9 cellular contexts compared by ENCODE assay signal in the genomic region with DNA sequence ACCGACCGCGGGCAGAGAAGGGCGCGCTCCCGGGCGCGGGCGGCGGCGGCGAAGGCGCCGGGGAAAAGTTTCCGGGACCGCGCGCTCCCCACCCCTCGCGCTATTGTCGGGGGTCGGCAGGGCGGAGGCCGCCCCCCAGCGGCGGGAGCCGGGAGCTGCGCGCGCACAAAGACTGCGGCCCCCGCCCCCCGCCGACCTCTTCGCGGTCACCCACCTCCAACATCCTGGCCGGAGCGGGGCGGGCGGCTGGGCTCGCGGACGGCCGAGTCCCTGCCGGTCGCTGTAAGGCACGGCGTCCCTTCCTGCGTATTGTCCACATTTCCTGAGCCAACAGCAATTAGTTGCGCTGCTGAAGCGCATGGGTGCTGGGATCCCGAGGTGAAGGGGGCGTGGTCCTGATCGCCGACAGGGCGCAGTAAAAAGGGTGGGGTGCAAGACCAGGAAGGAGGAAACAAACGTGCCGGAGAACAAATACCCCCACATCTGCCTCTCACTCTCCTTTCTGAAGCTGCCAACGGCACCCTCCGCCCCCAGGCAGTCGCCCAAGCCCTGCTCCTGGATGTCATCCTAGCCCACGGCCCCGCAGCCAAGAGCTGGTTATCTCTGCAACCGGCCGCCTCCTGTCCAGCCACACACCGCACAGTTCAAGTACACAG. TPM values are rescaled to one million over a fixed set of nuclear protein-coding genes. Genes with fewer than 3 reads are reported as not detected.
DNase-seq lines count a peak whose midpoint lies in the region; ATAC-seq, FAIRE-seq and TF ChIP-seq lines count a peak whose summit lies in the region.
"Had no signal": no experiment of that assay in that cellular context is flagged by ENCODE, and none has a peak within 500 bp of the region (broad histone marks: within the 10 kb centered on the region; RNA-seq: fewer than 3 reads in every experiment).

A gene with protein sequence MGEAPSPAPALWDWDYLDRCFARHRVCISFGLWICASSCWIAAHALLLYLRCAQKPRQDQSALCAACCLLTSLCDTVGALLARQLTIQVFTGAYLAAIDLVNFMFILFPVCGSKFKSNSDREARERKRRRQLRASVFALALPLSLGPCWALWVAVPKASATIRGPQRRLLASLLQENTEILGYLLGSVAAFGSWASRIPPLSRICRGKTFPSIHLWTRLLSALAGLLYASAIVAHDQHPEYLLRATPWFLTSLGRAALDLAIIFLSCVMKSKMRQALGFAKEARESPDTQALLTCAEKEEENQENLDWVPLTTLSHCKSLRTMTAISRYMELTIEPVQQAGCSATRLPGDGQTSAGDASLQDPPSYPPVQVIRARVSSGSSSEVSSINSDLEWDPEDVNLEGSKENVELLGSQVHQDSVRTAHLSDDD (minus strand): TSS at position 71 of the 656 bp plus-strand sequence. CDS start 204 bp downstream, outside the sequence.

- intact Hi-C loops in CD4-positive, alpha-beta T cell (cut with DNase I, micrococcal nuclease): no loop called here

- H4K20me1 ChIP-seq in H1 (replicated peaks in 1 of 2; ENCODE audit: control insufficient read depth in 1 of 2, insufficient read depth in 2 of 2, low read length in 2 of 2): peaks cover 0 to 2% of the 10 kb centered on the region in 2 experiments

- H2BK5ac ChIP-seq in H1 (ENCODE audit: low read depth, low read length) (peak within 1 kb of the TSS; percentile 76), mesendoderm (ENCODE audit: low read length) (no peak within 1 kb of the TSS)

- no peak within 1 kb of the TSS for H2BK20ac ChIP-seq in H1 (ENCODE audit: low read length)

- H3K4me1 ChIP-seq in H1 (replicated peaks in 1 of 4; ENCODE audit: control insufficient read depth in 3 of 4, insufficient read depth in 4 of 4, low read length in 3 of 4): no peaks in the 10 kb centered on the region
- no peaks in the 10 kb centered on the region for H3K4me1 ChIP-seq in mesendoderm (ENCODE audit: control insufficient read depth, low read depth, low read length)

- 7% methylated on average over 28 of the region's 66 CpGs; no CpG with 5 or more reads in 1 of the 2 experiments for WGBS in H1 (ENCODE audit: extremely low coverage in 1 of 2, insufficient coverage in 1 of 2, insufficient read length in 1 of 2, insufficient replicate concordance in 2 of 2, low coverage in 1 of 2, low lambda C conversion rate in 2 of 2, missing lambda C conversion rate in 1 of 2), 2 experiments
- no CpG with 5 or more reads among the region's 66 CpGs for WGBS in mesendoderm (ENCODE audit: extremely low coverage, insufficient coverage, low lambda C conversion rate)

- CTCF ChIA-PET in CD4-positive, alpha-beta T cell (lab: Charles Lee): interaction anchor here (0.9 to 1.5 kb wide), 3 partner anchors 20 to 49 kb away, joined by 3 to 4 read pairs (median 3); no protein-coding TSS in a partner anchor
- CTCF ChIA-PET in activated CD4-positive, alpha-beta memory T cell treated with anti-CD3 and anti-CD28 coated beads, Interleukin-2, amount 10 ng/mL, durations not matched to agents 7 days and 5 days (lab: Charles Lee): interaction anchor here (0.6 to 1.5 kb wide), 6 partner anchors 9 to 161 kb away, joined by 3 to 11 read pairs (median 4); a partner anchor contains a TSS
- CTCF ChIA-PET in H1 (lab: Charles Lee; ENCODE audit: partially characterized antibody): interaction anchor here (0.7 to 1.5 kb wide), 8 partner anchors 9 to 482 kb away, joined by 3 to 5 read pairs (median 3); no protein-coding TSS in a partner anchor

- peak in 1 of 2 experiments; percentile 53; a peak in 2 of 3 replicates for TF ChIP-seq POLR2A in H1 (IDR thresholded peaks at IDR 0.05; ENCODE audit: control extremely low read depth in 1 of 2, low read depth in 2 of 2, low read length in 2 of 2)

- peak; percentile 26 to 54; a peak in 3 of 4 replicates for TF ChIP-seq RAD21 in H1 (IDR thresholded peaks at IDR 0.05 in 1 of 2, conservative IDR thresholded peaks at IDR 0.05 in 1 of 2; ENCODE audit: low read depth in 2 of 2, low read length in 2 of 2)

- H4K8ac ChIP-seq in H1 (ENCODE audit: extremely low read depth, insufficient read depth, low read length): peak within 1 kb of the TSS; percentile 62; the same call in 1 of the 2 replicates
- no peak within 1 kb of the TSS for H4K8ac ChIP-seq in mesendoderm (ENCODE audit: low read depth, low read length)

- peak in 1 of 2 experiments; percentile 25; a peak in 1 of 3 replicates for TF ChIP-seq EP300 in H1 (IDR thresholded peaks at IDR 0.05; ENCODE audit: borderline replicate concordance in 1 of 2, low read depth in 2 of 2, low read length in 2 of 2)

- H3K27me3 ChIP-seq in CD4-positive, alpha-beta T cell (ENCODE audit: control insufficient read depth, insufficient read depth, low read length): no peaks in the 10 kb centered on the region
- H3K27me3 ChIP-seq in H1 (replicated peaks in 1 of 4; ENCODE audit: control insufficient read depth in 3 of 4, extremely low read depth in 1 of 4, insufficient read depth in 3 of 4, low read length in 3 of 4) (no peaks in the 10 kb centered on the region), mesendoderm (ENCODE audit: insufficient read depth, low read length, poor library complexity) (no peaks in the 10 kb centered on the region)

- DNase-seq in CD4-positive, alpha-beta T cell: peak; percentile 11 to 58 (median 34)
- peak; percentile 57 for DNase-seq in NCI-H748 treated with DMSO at 0.1 percent for 48 hours (lab: John Stamatoyannopoulos, UW)
- DNase-seq in activated CD4-positive, alpha-beta memory T cell treated with anti-CD3 and anti-CD28 coated beads, Interleukin-2, amount 10 ng/mL, durations not matched to agents 7 days and 5 days: peak; percentile 65
- peak; percentile 46 to 88 for DNase-seq in H1 (ENCODE audit: low read depth in 1 of 2, low spot score in 2 of 2)
- peak; percentile 89 for DNase-seq in mesendoderm
- DNase-seq in stimulated activated CD8-positive, alpha-beta memory T cell treated with anti-CD3 and anti-CD28 coated beads, Interleukin-2, amount 100 ng/mL, for 1 hour (ENCODE audit: low read depth in 2 of 2): peak; percentile 16 to 33

- H3K27me3 Mint-ChIP-seq in CD4-positive, alpha-beta T cell: no peaks in the 10 kb centered on the region
- no peaks in the 10 kb centered on the region for H3K27me3 Mint-ChIP-seq in activated CD4-positive, alpha-beta memory T cell treated with anti-CD3 and anti-CD28 coated beads, Interleukin-2, amount 10 ng/mL, durations not matched to agents 7 days and 5 days

- H2BK12ac ChIP-seq in H1 (ENCODE audit: low read depth, low read length): peak within 1 kb of the TSS; percentile 85; the same call in 1 of the 2 replicates

- H3K56ac ChIP-seq in H1 (replicated peaks; ENCODE audit: insufficient read length, low read depth, low read length): peak within 1 kb of the TSS; percentile 92
- peak within 1 kb of the TSS; percentile 96 for H3K56ac ChIP-seq in mesendoderm (ENCODE audit: low read length)

- H2BK15ac ChIP-seq in H1 (ENCODE audit: low read length): no peak within 1 kb of the TSS
- no peak within 1 kb of the TSS for H2BK15ac ChIP-seq in mesendoderm (replicated peaks; ENCODE audit: low read depth)

- H3K23ac ChIP-seq in H1 (ENCODE audit: insufficient read length) (no peak within 1 kb of the TSS), mesendoderm (ENCODE audit: low read length) (peak within 1 kb of the TSS; percentile 11)

- H2AK5ac ChIP-seq in H1 (ENCODE audit: low read depth, low read length) (peak within 1 kb of the TSS; percentile 56; the same call in 1 of the 2 replicates), mesendoderm (ENCODE audit: low read length) (no peak within 1 kb of the TSS)

- H3K79me2 ChIP-seq in H1 (ENCODE audit: control insufficient read depth in 1 of 2, insufficient read depth in 2 of 2, low read length in 2 of 2): no peaks in the 10 kb centered on the region
- H3K79me2 ChIP-seq in mesendoderm (ENCODE audit: control insufficient read depth, insufficient read depth, low read length): no peaks in the 10 kb centered on the region

- no peak within 1 kb of the TSS for H3K14ac ChIP-seq in H1 (ENCODE audit: insufficient read length)

- H3K4me1 Mint-ChIP-seq in CD4-positive, alpha-beta T cell (ENCODE audit: low read depth): peaks cover 10% of the 10 kb centered on the region
- H3K4me1 Mint-ChIP-seq in activated CD4-positive, alpha-beta memory T cell treated with anti-CD3 and anti-CD28 coated beads, Interleukin-2, amount 10 ng/mL, durations not matched to agents 7 days and 5 days: peaks cover 18% of the 10 kb centered on the region

- peak within 1 kb of the TSS; percentile 31 for H3K27ac Mint-ChIP-seq in CD4-positive, alpha-beta T cell
- peak within 1 kb of the TSS; percentile 71 for H3K27ac Mint-ChIP-seq in activated CD4-positive, alpha-beta memory T cell treated with anti-CD3 and anti-CD28 coated beads, Interleukin-2, amount 10 ng/mL, durations not matched to agents 7 days and 5 days

- H4K91ac ChIP-seq in H1 (replicated peaks; ENCODE audit: insufficient read length, low read length): peak within 1 kb of the TSS; percentile 50

- H3K36me3 Mint-ChIP-seq in CD4-positive, alpha-beta T cell (ENCODE audit: low read depth): no peaks in the 10 kb centered on the region
- peaks cover 4% of the 10 kb centered on the region for H3K36me3 Mint-ChIP-seq in activated CD4-positive, alpha-beta memory T cell treated with anti-CD3 and anti-CD28 coated beads, Interleukin-2, amount 10 ng/mL, durations not matched to agents 7 days and 5 days (ENCODE audit: low read depth)

- H2AFZ ChIP-seq in H1 (ENCODE audit: low read length): peak within 1 kb of the TSS; percentile 90

- H3K79me1 ChIP-seq in H1 (ENCODE audit: low read depth, low read length) (no peaks in the 10 kb centered on the region), mesendoderm (ENCODE audit: low read length) (no peaks in the 10 kb centered on the region)

- H3K23me2 ChIP-seq in H1 (ENCODE audit: low read depth, low read length): peaks cover 8% of the 10 kb centered on the region

- peak within 1 kb of the TSS; percentile 55 to 97 for H3K4me2 ChIP-seq in H1 (ENCODE audit: insufficient read depth in 1 of 2, low read depth in 2 of 2, low read length in 2 of 2)
- H3K4me2 ChIP-seq in mesendoderm (ENCODE audit: low read length): peak within 1 kb of the TSS; percentile 94

- FAIRE-seq in H1 (lab: Jason Lieb, UNC): no peak
- FAIRE-seq: endometrium had no signal

- H3K4ac ChIP-seq in H1 (replicated peaks; ENCODE audit: insufficient read length, low read depth, low read length) (peak within 1 kb of the TSS; percentile 99), mesendoderm (ENCODE audit: low read depth, low read length) (peak within 1 kb of the TSS; percentile 40)

- no peaks in the 10 kb centered on the region for H3K9me3 ChIP-seq in CD4-positive, alpha-beta T cell (ENCODE audit: control insufficient read depth, low read length)
- H3K9me3 ChIP-seq in H1 (ENCODE audit: insufficient read depth in 2 of 2, low read depth in 1 of 2, low read length in 1 of 2): peaks cover 12 to 21% of the 10 kb centered on the region in 2 experiments

- H3K4me3 ChIP-seq in H1 (ENCODE audit: extremely low read depth in 1 of 4, insufficient read depth in 2 of 4, low read depth in 3 of 4, low read length in 4 of 4) (peak within 1 kb of the TSS; percentile 47 to 93 (median 68)), mesendoderm (ENCODE audit: low read length) (peak within 1 kb of the TSS; percentile 81)

- H3K9ac ChIP-seq in H1 (replicated peaks in 1 of 4; ENCODE audit: extremely low read depth in 1 of 4, low read depth in 3 of 4, low read length in 3 of 4) (peak within 1 kb of the TSS; percentile 39 to 90 (median 61)), mesendoderm (ENCODE audit: low read length) (peak within 1 kb of the TSS; percentile 91)

- H3K18ac ChIP-seq in H1 (ENCODE audit: extremely low read depth, low read length) (peak within 1 kb of the TSS; percentile 72), mesendoderm (ENCODE audit: low read length) (peak within 1 kb of the TSS; percentile 9)

- peak within 1 kb of the TSS; percentile 85 for H3K4me3 Mint-ChIP-seq in CD4-positive, alpha-beta T cell
- peak within 1 kb of the TSS; percentile 82 for H3K4me3 Mint-ChIP-seq in activated CD4-positive, alpha-beta memory T cell treated with anti-CD3 and anti-CD28 coated beads, Interleukin-2, amount 10 ng/mL, durations not matched to agents 7 days and 5 days

- no peak within 1 kb of the TSS for H3K27ac ChIP-seq in CD4-positive, alpha-beta T cell (ENCODE audit: low read depth, low read length)
- peak within 1 kb of the TSS; percentile 58; the same call in 1 of the 2 replicates for H3K27ac ChIP-seq in H1 (ENCODE audit: low read depth, low read length)
- peak within 1 kb of the TSS; percentile 68 for H3K27ac ChIP-seq in mesendoderm (ENCODE audit: low read depth, low read length)

- peak within 1 kb of the TSS; percentile 35 for H4K5ac ChIP-seq in H1 (ENCODE audit: insufficient read length, low read depth, low read length)
- H4K5ac ChIP-seq in mesendoderm (ENCODE audit: low read length): no peak within 1 kb of the TSS

- H3K9me3 Mint-ChIP-seq in CD4-positive, alpha-beta T cell: no peaks in the 10 kb centered on the region
- peaks cover 7% of the 10 kb centered on the region for H3K9me3 Mint-ChIP-seq in activated CD4-positive, alpha-beta memory T cell treated with anti-CD3 and anti-CD28 coated beads, Interleukin-2, amount 10 ng/mL, durations not matched to agents 7 days and 5 days

- TF ChIP-seq CTCF in CD4-positive, alpha-beta T cell (IDR thresholded peaks at IDR 0.05): peak; percentile 64
- peak; percentile 56 to 63 (median 59) for TF ChIP-seq CTCF in H1 (IDR thresholded peaks at IDR 0.05; ENCODE audit: control extremely low read depth in 1 of 3, insufficient read depth in 1 of 3, low read depth in 1 of 3, low read length in 3 of 3)

- H2BK120ac ChIP-seq in H1 (replicated peaks; ENCODE audit: low read depth, low read length) (no peak within 1 kb of the TSS), mesendoderm (ENCODE audit: low read depth, low read length) (no peak within 1 kb of the TSS)

- H3K36me3 ChIP-seq in H1 (ENCODE audit: control insufficient read depth in 2 of 4, insufficient read depth in 4 of 4, low read length in 3 of 4): peaks cover 0 to 14% (median 7%) of the 10 kb centered on the region in 4 experiments; a peak in 4 of 8 replicates
- H3K36me3 ChIP-seq in mesendoderm (ENCODE audit: control insufficient read depth, insufficient read depth, low read length): no peaks in the 10 kb centered on the region

- peak; percentile 73 for ATAC-seq in CD4-positive, alpha-beta T cell (ENCODE audit: poor library complexity)
- ATAC-seq in GM19395 (IDR thresholded peaks at IDR 0.05; ENCODE audit: unreplicated experiment): peak; percentile 85
- peak; percentile 75 for ATAC-seq in HG03520 (IDR thresholded peaks at IDR 0.05; ENCODE audit: unreplicated experiment)

- POLR2A ChIA-PET in CD4-positive, alpha-beta T cell (lab: Charles Lee): interaction anchor here (1.3 kb wide), 1 partner anchor 39 kb away, joined by 4 read pairs; a partner anchor contains a TSS
- POLR2A ChIA-PET in activated CD4-positive, alpha-beta memory T cell treated with anti-CD3 and anti-CD28 coated beads, Interleukin-2, amount 10 ng/mL, durations not matched to agents 7 days and 5 days (lab: Charles Lee): interaction anchor here (1.4 to 2.3 kb wide), 2 partner anchors 9 to 11 kb away, joined by 3 to 6 read pairs; no protein-coding TSS in a partner anchor
- POLR2A ChIA-PET in H1 (lab: Charles Lee; ENCODE audit: partially characterized antibody): interaction anchor here (0.6 to 1.6 kb wide), 8 partner anchors 9 to 165 kb away, joined by 3 to 5 read pairs (median 3); no protein-coding TSS in a partner anchor

RNA-seq across cellular contexts. Expression of the gene that starts here (rescaled TPM):
- 1 to 10 TPM in 1 of 2 experiments, under 1 TPM in 1; 0.98 to 1.1 TPM for total RNA-seq in CD4-positive, alpha-beta T cell
- total RNA-seq in activated CD4-positive, alpha-beta memory T cell treated with anti-CD3 and anti-CD28 coated beads, Interleukin-2, amount 10 ng/mL, durations not matched to agents 7 days and 5 days: 1 to 10 TPM; 6.2 to 7.1 TPM
- total RNA-seq in H1 (2021; fragmentation: NEBNext Ultra II Directional; extraction: Animal tissue kit (Norgen Biotek cat#: 25700)): 15.4 and 16.7 TPM in 2 replicates
- polyA plus RNA-seq in H1 (2011; rRNA removed): 14.0 and 14.8 TPM in 2 replicates
- 16.6 TPM for polyA plus RNA-seq in H1 (2011; cell fraction: cytosol; rRNA removed)
- polyA plus RNA-seq in H1 (2011; cell fraction: nucleus; rRNA removed): 28.7 TPM
- polyA plus RNA-seq in H1 (2012, experiment 1 of 2): 15.1 to 20.7 TPM (median 18.0 TPM) in 4 replicates
- 9.9 TPM for polyA plus RNA-seq in H1 (2012, experiment 2 of 2)
- 10.8 TPM for polyA plus RNA-seq in H1 (2013, experiment 1 of 2)
- polyA plus RNA-seq in H1 (2013, experiment 2 of 2): 10.9 TPM
- 12.5 and 13.0 TPM in 2 replicates for polyA minus RNA-seq in H1 (2011; rRNA and poly(A)+ RNA removed)
- polyA minus RNA-seq in H1 (2011; cell fraction: cytosol; rRNA and poly(A)+ RNA removed): 15.5 TPM
- 11.7 TPM for polyA minus RNA-seq in H1 (2011; cell fraction: nucleus; rRNA and poly(A)+ RNA removed)
- 5.0 TPM for polyA plus RNA-seq in mesendoderm (2013, experiment 1 of 2)
- polyA plus RNA-seq in mesendoderm (2013, experiment 2 of 2): 5.0 TPM

Comparison
In these comparisons a context has a peak if more than half of its experiments do, and no peak if none do; other contexts are left out.
1. DNase-seq: peak in every context shown above with its lines; median percentile 89 in mesendoderm; 67 in H1; 65 in activated CD4-positive, alpha-beta memory T cell treated with anti-CD3 and anti-CD28 coated beads, Interleukin-2, amount 10 ng/mL, durations not matched to agents 7 days and 5 days; 57 in NCI-H748 treated with DMSO at 0.1 percent for 48 hours; 34 in CD4-positive, alpha-beta T cell; 24 in stimulated activated CD8-positive, alpha-beta memory T cell treated with anti-CD3 and anti-CD28 coated beads, Interleukin-2, amount 100 ng/mL, for 1 hour.